Comparison of ENCODE assay signal across 20 cellular contexts in the genomic region with DNA sequence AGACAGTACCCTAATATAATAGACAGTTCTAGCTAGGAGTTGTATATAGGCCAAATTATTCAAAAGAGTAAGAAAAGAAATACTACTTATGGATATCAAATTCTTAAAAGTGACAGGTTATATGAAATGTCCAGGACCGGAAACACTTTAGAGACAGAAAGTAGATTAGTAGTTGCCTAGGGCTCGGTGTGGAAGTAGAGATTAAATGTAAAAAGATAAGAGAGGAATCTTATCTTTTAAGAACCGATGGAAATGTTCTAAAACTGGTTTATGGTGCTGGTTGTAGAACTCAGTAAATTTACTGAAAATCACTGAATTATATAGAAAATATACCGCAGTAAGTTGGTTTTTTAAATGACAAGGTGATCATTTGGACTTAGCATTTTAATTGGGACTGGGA.
"Had no signal": no experiment of that assay in that cellular context is flagged by ENCODE, and none has a peak within 500 bp of the region (broad histone marks: within the 10 kb centered on the region; RNA-seq: fewer than 3 reads in every experiment).

No MANE protein-coding gene starts in this region.

- DNase-seq: dorsolateral prefrontal cortex; effector CD4-positive, alpha-beta T cell; gastrocnemius medialis; head of caudate nucleus; mesenchymal stem cell; mucosa of descending colon; naive B cell; nephron progenitor cell; nucleus accumbens; right cardiac atrium; sigmoid colon; stimulated activated CD4-positive, alpha-beta T cell treated with anti-CD3 and anti-CD28 coated beads, Interleukin-2, amount 100 ng/mL, for 24 hours; stimulated activated CD4-positive, alpha-beta T cell treated with anti-CD3 and anti-CD28 coated beads, Interleukin-4, amount 100 ng/mL, for 24 hours; stimulated activated naive CD4-positive, alpha-beta T cell treated with Interleukin-2 at 50 U/mL for 16 hours; stomach; thyroid gland had no signal

- H3K4me3 Mint-ChIP-seq: mesothelial cell of epicardium; naive B cell; nephron progenitor cell; stimulated activated effector memory CD8-positive, alpha-beta T cell treated with anti-CD3 and anti-CD28 coated beads, Interleukin-12 subunit alpha, Interleukin-12 subunit beta, amount 100 ng/mL, for 72 hours had no signal

- H3K9me3 Mint-ChIP-seq: mesothelial cell of epicardium; naive B cell; nephron progenitor cell; stimulated activated effector memory CD8-positive, alpha-beta T cell treated with anti-CD3 and anti-CD28 coated beads, Interleukin-12 subunit alpha, Interleukin-12 subunit beta, amount 100 ng/mL, for 72 hours had no signal

- ATAC-seq: esophagus mucosa; gastrocnemius medialis; mucosa of descending colon; stimulated activated effector memory CD8-positive, alpha-beta T cell treated with anti-CD3 and anti-CD28 coated beads, Interleukin-12 subunit alpha, Interleukin-12 subunit beta, amount 100 ng/mL, for 72 hours had no signal

- H3K27ac Mint-ChIP-seq: mesothelial cell of epicardium; nephron progenitor cell; stimulated activated effector memory CD8-positive, alpha-beta T cell treated with anti-CD3 and anti-CD28 coated beads, Interleukin-12 subunit alpha, Interleukin-12 subunit beta, amount 100 ng/mL, for 72 hours had no signal

- H3K27me3 Mint-ChIP-seq: naive B cell had no signal

- H3K36me3 Mint-ChIP-seq: mesothelial cell of epicardium; stimulated activated effector memory CD8-positive, alpha-beta T cell treated with anti-CD3 and anti-CD28 coated beads, Interleukin-12 subunit alpha, Interleukin-12 subunit beta, amount 100 ng/mL, for 72 hours had no signal

- FAIRE-seq: keratinocyte had no signal
